ENCODE assay signal across 22 cellular contexts in genomic region chr4:22720091-22720490, GRCh38. TPM values are rescaled to one million over a fixed set of nuclear protein-coding genes. Genes with fewer than 3 reads are reported as not detected.
"Had no signal": no experiment of that assay in that cellular context is flagged by ENCODE, and none has a peak within 500 bp of the region (broad histone marks: within the 10 kb centered on the region; RNA-seq: fewer than 3 reads in every experiment).

No MANE protein-coding gene starts in this region.

- H3K4me3 ChIP-seq: body of pancreas, coronary artery, left lung, pancreas, tibial nerve, vagina had no signal

- H3K27ac ChIP-seq: body of pancreas, coronary artery, left lung, pancreas, tibial nerve, vagina had no signal

- DNase-seq: activated CD4-positive, alpha-beta T cell treated with anti-CD3 and anti-CD28 coated beads, Interleukin-2, amount 50 U/mL, for 4 hours; activated CD4-positive, CD25-positive, alpha-beta regulatory T cell treated with anti-CD3 and anti-CD28 coated beads, Interleukin-2, amount 50 U/mL, for 72 hours; activated naive CD4-positive, alpha-beta T cell treated with anti-CD3 and anti-CD28 coated beads for 36 hours; activated naive CD8-positive, alpha-beta T cell treated with anti-CD3 and anti-CD28 coated beads, Interleukin-2, amount 50 U/mL, for 24 hours; activated T-cell treated with anti-CD3 and anti-CD28 coated beads for 4 hours; body of pancreas; central memory CD4-positive, alpha-beta T cell; effector CD8-positive, alpha-beta T cell; hippocampal formation; kidney; mammary epithelial cell; naive thymus-derived CD4-positive, alpha-beta T cell; pancreas; stimulated activated CD4-positive, alpha-beta T cell treated with anti-CD3 and anti-CD28 coated beads, Interleukin-15, amount 100 ng/mL, for 24 hours; stimulated activated CD4-positive, alpha-beta T cell treated with anti-CD3 and anti-CD28 coated beads, Interleukin-4, amount 100 ng/mL, for 24 hours; stimulated activated naive CD4-positive, alpha-beta T cell treated with Interleukin-2 at 50 U/mL for 16 hours; substantia nigra had no signal

- ATAC-seq: activated naive CD8-positive, alpha-beta T cell treated with anti-CD3 and anti-CD28 coated beads, Interleukin-2, amount 50 U/mL, for 24 hours; body of pancreas; left lung; naive thymus-derived CD4-positive, alpha-beta T cell; pancreas had no signal

- H3K27me3 ChIP-seq: body of pancreas, left lung, pancreas, tibial nerve, vagina had no signal

- H3K9me3 ChIP-seq: body of pancreas, pancreas, tibial nerve, vagina had no signal

- H3K4me1 ChIP-seq: body of pancreas, left lung, pancreas, tibial nerve, vagina had no signal

- H3K36me3 ChIP-seq: left lung, pancreas, tibial nerve, vagina had no signal

RNA-seq across cellular contexts. Expression of gene GBA3, which starts 27.4 kb away (rescaled TPM):
- total RNA-seq: activated naive CD4-positive, alpha-beta T cell treated with anti-CD3 and anti-CD28 coated beads for 36 hours; left lung; naive thymus-derived CD4-positive, alpha-beta T cell; skeletal muscle tissue; tibial nerve; vagina had no signal
- polyA plus RNA-seq: mammary epithelial cell; naive thymus-derived CD4-positive, alpha-beta T cell had no signal
